ENCODE assay signal across 8 cellular contexts in the genomic region with DNA sequence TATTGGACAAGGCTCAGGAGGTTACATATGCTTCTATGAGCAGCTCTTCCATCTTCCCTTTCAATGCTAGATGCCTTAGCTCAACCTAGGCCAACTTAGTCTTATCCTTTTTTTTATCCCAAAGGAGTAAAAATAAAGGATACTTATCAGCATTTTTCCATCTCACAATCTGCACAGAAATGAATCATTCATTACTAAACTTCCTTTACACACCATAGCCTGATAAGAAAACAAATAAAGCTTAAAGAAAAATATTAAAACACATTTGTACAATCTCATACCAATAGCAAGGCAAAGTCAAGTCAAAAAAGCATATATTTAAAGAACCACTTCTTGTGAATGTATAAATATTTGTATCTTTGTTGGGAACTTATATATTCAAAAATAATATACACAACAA.
"Had no signal": no experiment of that assay in that cellular context is flagged by ENCODE, and none has a peak within 500 bp of the region (broad histone marks: within the 10 kb centered on the region; RNA-seq: fewer than 3 reads in every experiment).

No MANE protein-coding gene starts in this region.

- H3K27ac ChIP-seq: GM23248, HL-60 had no signal

- DNase-seq: GM23248, GOT3, H7, HFFc6 had no signal

- H3K36me3 Mint-ChIP-seq: IgD-negative memory B cell had no signal

- H3K27ac Mint-ChIP-seq: HFFc6, IgD-negative memory B cell had no signal

- H3K4me1 Mint-ChIP-seq: IgD-negative memory B cell had no signal

- H3K9me3 ChIP-seq: HAP-1 had no signal

- H3K4me3 ChIP-seq: GM23248, HAP-1 had no signal

- FAIRE-seq: HepG2 had no signal

- H3K27me3 Mint-ChIP-seq: IgD-negative memory B cell had no signal

- H3K4me3 Mint-ChIP-seq: HFFc6, IgD-negative memory B cell had no signal

- H3K36me3 ChIP-seq: HAP-1 had no signal

- H3K4me1 ChIP-seq: HAP-1 had no signal
